ENCODE assay signal across 8 cellular contexts in the genomic region with DNA sequence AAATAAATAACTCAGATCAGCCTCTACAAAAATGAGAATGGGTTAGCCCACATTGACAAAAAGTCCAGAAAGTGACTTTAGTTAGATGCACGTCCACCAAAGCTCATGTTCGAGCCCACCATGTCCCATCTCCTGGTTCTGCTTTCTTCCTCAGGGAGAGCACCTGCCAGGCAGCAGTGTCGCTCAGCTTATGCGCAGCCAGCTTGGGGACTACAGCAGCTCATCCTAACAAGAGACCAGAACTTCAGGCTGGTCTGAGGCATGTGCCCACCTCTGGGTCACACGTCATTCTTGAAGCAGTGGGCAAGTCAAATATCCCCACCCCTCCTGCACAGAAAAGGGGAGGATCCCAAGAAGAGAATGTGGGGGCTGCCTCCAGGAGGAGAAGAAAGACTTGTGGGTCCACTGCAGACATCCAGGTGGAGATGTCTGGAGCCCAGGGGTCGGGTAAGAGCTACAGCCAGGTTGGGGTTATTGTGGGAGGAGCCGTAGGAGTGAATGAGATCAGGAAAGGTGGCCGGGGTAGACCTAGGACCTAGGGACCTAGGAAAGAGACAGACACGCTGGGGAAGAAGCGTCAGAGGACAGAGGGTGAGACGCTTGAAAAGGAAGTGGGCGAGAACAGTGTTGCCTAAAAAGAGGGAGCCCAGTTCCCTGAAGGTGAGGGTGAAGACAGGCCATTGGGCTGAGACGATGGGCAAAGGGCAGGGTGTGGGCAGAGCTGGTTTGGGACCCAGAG. TPM values are rescaled to one million over a fixed set of nuclear protein-coding genes. Genes with fewer than 3 reads are reported as not detected.
DNase-seq lines count a peak whose midpoint lies in the region; ATAC-seq, FAIRE-seq and TF ChIP-seq lines count a peak whose summit lies in the region.

No MANE protein-coding gene starts in this region.

- no peak for TF ChIP-seq POLR2A in A549 (IDR thresholded peaks at IDR 0.05; ENCODE audit: low read length)
- TF ChIP-seq POLR2A in uterus (IDR thresholded peaks at IDR 0.05), result no peak

- H3K4me1 Mint-ChIP-seq in memory B cell, result peaks cover 13% of the 10 kb centered on the region

- TF ChIP-seq RAD21 in A549 (conservative IDR thresholded peaks at IDR 0.05 in 1 of 2, IDR thresholded peaks at IDR 0.05 in 1 of 2), result no peak

- H3K36me3 ChIP-seq in bronchial epithelial cell (ENCODE audit: control insufficient read depth, insufficient read depth, low read length) (no peaks in the 10 kb centered on the region), uterus (no peaks in the 10 kb centered on the region)

- POLR2A ChIA-PET in A549 (lab: Yijun Ruan, JAX), result no interaction called here

- H3K9me3 Mint-ChIP-seq in memory B cell, result no peaks in the 10 kb centered on the region

- intact Hi-C loops in uterus (cut with DNase I; ENCODE audit: low total_unique reads), result no loop called here

- TF ChIP-seq CTCF in A549 (IDR thresholded peaks at IDR 0.05) (no peak), bronchial epithelial cell (IDR thresholded peaks at IDR 0.05; ENCODE audit: insufficient read depth, low read length, severe bottlenecking) (no peak), uterus (IDR thresholded peaks at IDR 0.05) (no peak)

- peak overlapping the region; percentile 94 for H3K4me2 ChIP-seq in A549

- peak overlapping the region; percentile 71 for H3K27ac Mint-ChIP-seq in memory B cell

- CTCF ChIA-PET in A549 (lab: Yijun Ruan, JAX), result interaction anchor here (1.0 to 4.2 kb wide), 4 partner anchors 15 to 288 kb away, joined by 3 to 12 read pairs (median 6); no protein-coding TSS in a partner anchor

- 68% methylated on average over 13 of the region's 13 CpGs for WGBS in A549 (ENCODE audit: missing lambda C conversion rate)

- TF ChIP-seq EP300 in A549 (IDR thresholded peaks at IDR 0.05), result no peak

- H3K4me3 Mint-ChIP-seq in memory B cell, result peak overlapping the region; percentile 89

- H3K27me3 Mint-ChIP-seq in memory B cell, result no peaks in the 10 kb centered on the region

- DNase-seq in A549 (ENCODE audit: low read depth in 1 of 2, low spot score in 1 of 2), result no peak
- DNase-seq in bronchial epithelial cell (ENCODE audit: low read depth), result no peak
- no peak for DNase-seq in memory B cell (ENCODE audit: low spot score in 2 of 2)
- DNase-seq in uterus, result no peak
- no peak for DNase-seq in EL
- no peak for DNase-seq in activated CD4-positive, alpha-beta T cell treated with anti-CD3 and anti-CD28 coated beads, Interleukin-2, amount 50 U/mL, for 1 hour
- no peak for DNase-seq in AG08395 (ENCODE audit: low spot score)

- H3K27ac ChIP-seq in A549 (peak overlapping the region; percentile 71 to 89), uterus (peak overlapping the region; percentile 65 to 74)

- no peak for FAIRE-seq in A549 (lab: Jason Lieb, UNC)
- no peak for FAIRE-seq in bronchial epithelial cell (lab: Jason Lieb, UNC)

- H3K27me3 ChIP-seq in bronchial epithelial cell (ENCODE audit: control insufficient read depth, insufficient read depth, low read length), result no peaks in the 10 kb centered on the region
- H3K27me3 ChIP-seq in uterus, result no peaks in the 10 kb centered on the region

- peak overlapping the region; percentile 56 for H3K4me3 ChIP-seq in A549
- H3K4me3 ChIP-seq in bronchial epithelial cell (ENCODE audit: low read depth, low read length), result peak overlapping the region; percentile 65
- peak overlapping the region; percentile 49 to 51 for H3K4me3 ChIP-seq in uterus

- peak; percentile 37 to 53 for ATAC-seq in A549
- peak; percentile 10 for ATAC-seq in HG02571 (IDR thresholded peaks at IDR 0.05; ENCODE audit: unreplicated experiment)
- ATAC-seq in memory B cell (ENCODE audit: low read depth), result peak; percentile 25

- H3K4me1 ChIP-seq in A549 (peaks cover 13% of the 10 kb centered on the region), uterus (no peaks in the 10 kb centered on the region)

- no peaks in the 10 kb centered on the region for H3K36me3 Mint-ChIP-seq in memory B cell

- H3K9me3 ChIP-seq in A549 (0 out of 3 replicates have a peak, but pooled peaks cover 3% of the 10 kb centered on the region), uterus (no peaks in the 10 kb centered on the region)

TF ChIP-seq in A549, 52 proteins besides CTCF, POLR2A, EP300 and RAD21:
- TF ChIP-seq BCL3 (IDR thresholded peaks at IDR 0.05) (no peak), MAFK (IDR thresholded peaks at IDR 0.05; ENCODE audit: partially characterized antibody) (no peak), RNF2 (IDR thresholded peaks at IDR 0.05; ENCODE audit: borderline replicate concordance, low read depth) (no peak), RFX5 (IDR thresholded peaks at IDR 0.05) (no peak), TP53 (CRISPR knock-in tag; IDR thresholded peaks at IDR 0.05) (no peak), GATA3 (IDR thresholded peaks at IDR 0.05; ENCODE audit: borderline replicate concordance) (no peak), FOSL2 (IDR thresholded peaks at IDR 0.05) (no peak), FOSL2 (CRISPR knock-in tag; IDR thresholded peaks at IDR 0.05) (no peak), SREBF2 (IDR thresholded peaks at IDR 0.05) (no peak), NPAS2 (CRISPR knock-in tag; IDR thresholded peaks at IDR 0.05; ENCODE audit: borderline replicate concordance) (no peak), ZSCAN20 (CRISPR knock-in tag; IDR thresholded peaks at IDR 0.05) (no peak), FOXS1 (CRISPR knock-in tag; IDR thresholded peaks at IDR 0.05) (no peak)
- TF ChIP-seq, protein P1, sequence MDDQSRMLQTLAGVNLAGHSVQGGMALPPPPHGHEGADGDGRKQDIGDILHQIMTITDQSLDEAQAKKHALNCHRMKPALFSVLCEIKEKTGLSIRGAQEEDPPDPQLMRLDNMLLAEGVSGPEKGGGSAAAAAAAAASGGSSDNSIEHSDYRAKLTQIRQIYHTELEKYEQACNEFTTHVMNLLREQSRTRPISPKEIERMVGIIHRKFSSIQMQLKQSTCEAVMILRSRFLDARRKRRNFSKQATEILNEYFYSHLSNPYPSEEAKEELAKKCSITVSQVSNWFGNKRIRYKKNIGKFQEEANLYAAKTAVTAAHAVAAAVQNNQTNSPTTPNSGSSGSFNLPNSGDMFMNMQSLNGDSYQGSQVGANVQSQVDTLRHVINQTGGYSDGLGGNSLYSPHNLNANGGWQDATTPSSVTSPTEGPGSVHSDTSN (IDR thresholded peaks at IDR 0.05), result no peak

RNA-seq across cellular contexts. Expression of gene SSR1, which starts 52.5 kb away (rescaled TPM):
- polyA plus RNA-seq in A549 (2011; rRNA removed) (171 and 201 TPM in 2 replicates), A549 (2017; fragmentation: RNase III; extraction: RNeasy Plus Mini Kit Qiagen cat#74134 plus additional on column Dnase treatment) (84.8 to 91.0 TPM (median 87.0 TPM) in 3 replicates)
- polyA plus RNA-seq in A549 (2012; cell fraction: cytosol; rRNA removed), result 28.6 and 33.3 TPM in 2 replicates
- polyA plus RNA-seq in A549 (2012; cell fraction: nucleus; rRNA removed), result 9.7 and 14.4 TPM in 2 replicates
- 47.7 and 52.5 TPM in 2 replicates for polyA minus RNA-seq in A549 (2011; rRNA and poly(A)+ RNA removed)
- total RNA-seq in bronchial epithelial cell (36.9 and 54.3 TPM in 2 replicates), uterus (100 to 1,000 TPM in 3 of 4 donors, 10 to 100 TPM in 1; 77.4 to 138 (median 126) TPM)
